In the genomic region with DNA sequence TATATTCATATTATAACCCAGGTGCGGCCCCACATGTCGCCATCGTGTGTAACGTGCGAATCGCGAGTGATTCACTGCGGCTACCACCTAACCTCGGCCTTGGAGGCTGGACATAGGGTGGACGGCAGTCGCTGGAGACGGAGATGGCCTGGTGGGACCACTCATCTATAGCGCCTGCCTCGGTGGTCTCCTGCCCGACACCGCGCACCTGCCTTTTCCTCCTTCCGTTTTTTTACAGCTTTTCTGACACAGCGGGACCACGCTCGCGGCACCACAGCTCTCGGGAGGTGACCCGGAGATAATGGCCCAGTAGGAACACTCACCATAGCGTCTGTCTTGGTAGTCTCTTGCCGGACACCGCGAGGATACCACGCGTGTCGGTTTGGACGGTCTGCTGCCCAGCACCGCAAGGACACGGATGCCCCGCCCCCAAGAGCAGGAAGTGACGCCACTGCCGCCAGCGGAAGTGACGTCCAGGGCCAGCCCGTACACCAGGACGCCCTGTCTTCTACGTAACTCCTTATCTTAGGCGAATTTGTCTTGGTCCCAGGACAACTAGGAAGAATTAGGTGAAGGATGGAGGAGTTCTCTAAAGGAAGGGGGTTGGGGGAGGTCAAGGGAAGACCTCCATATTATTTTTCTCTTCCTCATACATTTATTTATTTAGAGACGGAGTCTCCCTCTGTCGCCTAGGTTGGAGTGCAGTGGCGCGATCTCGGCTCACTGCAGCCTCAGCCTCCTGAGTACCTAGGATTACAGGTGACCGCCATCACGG, we compare ENCODE assay signal across 8 cellular contexts. TPM values are rescaled to one million over a fixed set of nuclear protein-coding genes. Genes with fewer than 3 reads are reported as not detected.
DNase-seq lines count a peak whose midpoint lies in the region; ATAC-seq and TF ChIP-seq lines count a peak whose summit lies in the region.

No MANE protein-coding gene starts in this region.

- TF ChIP-seq POLR2A in GM18526 (IDR thresholded peaks at IDR 0.05; ENCODE audit: extremely low read depth, insufficient read length) = peak; percentile 50

- DNase-seq in HK-2 (ENCODE audit: unreplicated experiment) (peak; percentile 84), RPMI8226 (peak; percentile 79), fibroblast of the aortic adventitia (ENCODE audit: low read depth) (peak; percentile 89)
- DNase-seq in activated T-helper 9 cell treated with anti-CD3 and anti-CD28 coated beads, Interleukin-2, amount 50 U/mL, for 16 hours (ENCODE audit: low read depth) = peak; percentile 78
- peak; percentile 85 for DNase-seq in stimulated activated naive B cell treated with anti-CD40 and anti-IgM and Interleukin-4, amounts not matched to agents 10 μg/mL and 1 μg/mL and 100 μg/mL, for 72 hours

- TF ChIP-seq CTCF in fibroblast of the aortic adventitia (IDR thresholded peaks at IDR 0.05; ENCODE audit: insufficient read depth, low read length) = no peak
- TF ChIP-seq CTCF in nephron (IDR thresholded peaks at IDR 0.05; ENCODE audit: unreplicated experiment in 3 of 3) = no peak

- ATAC-seq in stimulated activated naive B cell treated with anti-CD40 and anti-IgM and Interleukin-4, amounts not matched to agents 10 μg/mL and 1 μg/mL and 100 μg/mL, for 72 hours (replicated peaks) = peak; percentile 98 to 99
- ATAC-seq in HG03469 (IDR thresholded peaks at IDR 0.05; ENCODE audit: unreplicated experiment) = no peak

- H3K36me3 Mint-ChIP-seq in nephron (ENCODE audit: low read depth) = peaks cover 30% of the 10 kb centered on the region
- H3K36me3 Mint-ChIP-seq in stimulated activated naive B cell treated with anti-CD40 and anti-IgM and Interleukin-4, amounts not matched to agents 10 μg/mL and 1 μg/mL and 100 μg/mL, for 72 hours = peaks cover 15 to 38% of the 10 kb centered on the region in 2 donors

- H3K4me1 Mint-ChIP-seq in nephron = peaks cover 5% of the 10 kb centered on the region
- H3K4me1 Mint-ChIP-seq in stimulated activated naive B cell treated with anti-CD40 and anti-IgM and Interleukin-4, amounts not matched to agents 10 μg/mL and 1 μg/mL and 100 μg/mL, for 72 hours = peaks cover 8 to 33% of the 10 kb centered on the region in 2 donors

- peak overlapping the region; percentile 80 to 98 (median 96) for H3K27ac Mint-ChIP-seq in nephron
- peak overlapping the region; percentile 97 for H3K27ac Mint-ChIP-seq in stimulated activated naive B cell treated with anti-CD40 and anti-IgM and Interleukin-4, amounts not matched to agents 10 μg/mL and 1 μg/mL and 100 μg/mL, for 72 hours

- H3K9me3 Mint-ChIP-seq in nephron = no peaks in the 10 kb centered on the region
- no peaks in the 10 kb centered on the region for H3K9me3 Mint-ChIP-seq in stimulated activated naive B cell treated with anti-CD40 and anti-IgM and Interleukin-4, amounts not matched to agents 10 μg/mL and 1 μg/mL and 100 μg/mL, for 72 hours

- peak overlapping the region; percentile 98 to 100 (median 100) for H3K4me3 Mint-ChIP-seq in nephron
- H3K4me3 Mint-ChIP-seq in stimulated activated naive B cell treated with anti-CD40 and anti-IgM and Interleukin-4, amounts not matched to agents 10 μg/mL and 1 μg/mL and 100 μg/mL, for 72 hours = peak overlapping the region; percentile 93 to 97

- peak overlapping the region; percentile 82 for H3K4me3 ChIP-seq in fibroblast of the aortic adventitia (ENCODE audit: low read depth, low read length)

- H3K27me3 Mint-ChIP-seq in nephron (ENCODE audit: low read depth) = no peaks in the 10 kb centered on the region
- no peaks in the 10 kb centered on the region for H3K27me3 Mint-ChIP-seq in stimulated activated naive B cell treated with anti-CD40 and anti-IgM and Interleukin-4, amounts not matched to agents 10 μg/mL and 1 μg/mL and 100 μg/mL, for 72 hours

RNA-seq across cellular contexts. Expression of a gene that starts 6.4 kb away (rescaled TPM):
- total RNA-seq in fibroblast of the aortic adventitia (ENCODE audit: low replicate concordance) = 15.4 and 82.5 TPM in 2 replicates

RNA-seq across cellular contexts. Expression of a gene that starts 17.1 kb away (rescaled TPM):
- 0.27 TPM in 1 of 2 replicates, not detected in the other for total RNA-seq in fibroblast of the aortic adventitia (ENCODE audit: low replicate concordance)
